9 cellular contexts compared by ENCODE assay signal in genomic region chr4:85928775-85929585, GRCh38.
DNase-seq lines count a peak whose midpoint lies in the region; ATAC-seq and TF ChIP-seq lines count a peak whose summit lies in the region.
"Had no signal": no experiment of that assay in that cellular context is flagged by ENCODE, and none has a peak within 500 bp of the region (broad histone marks: within the 10 kb centered on the region; RNA-seq: fewer than 3 reads in every experiment).

No MANE protein-coding gene starts in this region.

- H2BK5ac ChIP-seq in neuronal stem cell (ENCODE audit: low read length): no peak overlapping the region

- peak overlapping the region; percentile 50 for H3K27ac ChIP-seq in neuronal stem cell (replicated peaks; ENCODE audit: low read length)

- intact Hi-C loops in activated T-helper 1 cell treated with anti-CD3 and anti-CD28 coated beads, Interleukin-12 subunit alpha, Interleukin-12 subunit beta, Interleukin-2, Interleukin-4 antibody, amounts not matched to agents 30 ng/mL and 10 ng/mL and 1 ng/mL, durations not matched to agents 14 hours and 24 hours and 36 hours (cut with micrococcal nuclease): no loop called here

- no CpG with 5 or more reads among the region's 5 CpGs for WGBS in neuronal stem cell (ENCODE audit: extremely low coverage in 2 of 2, insufficient read length in 2 of 2, insufficient replicate concordance in 1 of 2), 2 donors

- H3K36me3 ChIP-seq in neuronal stem cell (replicated peaks in 1 of 2; ENCODE audit: control insufficient read depth in 2 of 2, insufficient read depth in 2 of 2, low read length in 2 of 2): no peaks in the 10 kb centered on the region

- H3K4me2 ChIP-seq in neuronal stem cell (ENCODE audit: insufficient read depth, low read length, poor library complexity, severe bottlenecking): no peak overlapping the region

- H3K23ac ChIP-seq in neuronal stem cell (ENCODE audit: low read depth, low read length, poor library complexity): no peak overlapping the region

- DNase-seq in choroid plexus epithelial cell (ENCODE audit: low read depth) (peak; percentile 77), neuronal stem cell (ENCODE audit: low spot score) (no peak), NCI-H2227 treated with DMSO at 0.1 percent for 48 hours (lab: John Stamatoyannopoulos, UW) (no peak)
- DNase-seq in activated T-helper 1 cell treated with anti-CD3 and anti-CD28 coated beads, Interleukin-12 subunit alpha, Interleukin-12 subunit beta, Interleukin-2, Interleukin-4 antibody, amounts not matched to agents 30 ng/mL and 10 ng/mL and 1 ng/mL, durations not matched to agents 14 hours and 24 hours and 36 hours (ENCODE audit: low spot score): no peak
- no peak for DNase-seq in activated CD4-positive, alpha-beta memory T cell treated with anti-CD3 and anti-CD28 coated beads, Interleukin-2, amount 10 ng/mL, durations not matched to agents 7 days and 5 days
- DNase-seq: islet precursor cell had no signal

- H3K9ac ChIP-seq in neuronal stem cell (ENCODE audit: low read depth, low read length, poor library complexity): no peak overlapping the region

- H3K27me3 Mint-ChIP-seq in activated T-helper 1 cell treated with anti-CD3 and anti-CD28 coated beads, Interleukin-12 subunit alpha, Interleukin-12 subunit beta, Interleukin-2, Interleukin-4 antibody, amounts not matched to agents 30 ng/mL and 10 ng/mL and 1 ng/mL, durations not matched to agents 14 hours and 24 hours and 36 hours (ENCODE audit: insufficient read depth): no peaks in the 10 kb centered on the region
- H3K27me3 Mint-ChIP-seq in activated CD4-positive, alpha-beta memory T cell treated with anti-CD3 and anti-CD28 coated beads, Interleukin-2, amount 10 ng/mL, durations not matched to agents 7 days and 5 days: no peaks in the 10 kb centered on the region

- no peak overlapping the region for H3K27ac Mint-ChIP-seq in activated T-helper 1 cell treated with anti-CD3 and anti-CD28 coated beads, Interleukin-12 subunit alpha, Interleukin-12 subunit beta, Interleukin-2, Interleukin-4 antibody, amounts not matched to agents 30 ng/mL and 10 ng/mL and 1 ng/mL, durations not matched to agents 14 hours and 24 hours and 36 hours
- no peak overlapping the region for H3K27ac Mint-ChIP-seq in activated CD4-positive, alpha-beta memory T cell treated with anti-CD3 and anti-CD28 coated beads, Interleukin-2, amount 10 ng/mL, durations not matched to agents 7 days and 5 days

- CTCF ChIA-PET in activated CD4-positive, alpha-beta memory T cell treated with anti-CD3 and anti-CD28 coated beads, Interleukin-2, amount 10 ng/mL, durations not matched to agents 7 days and 5 days (lab: Charles Lee): no interaction called here

- POLR2A ChIA-PET in activated CD4-positive, alpha-beta memory T cell treated with anti-CD3 and anti-CD28 coated beads, Interleukin-2, amount 10 ng/mL, durations not matched to agents 7 days and 5 days (lab: Charles Lee): no interaction called here

- H2AK5ac ChIP-seq in neuronal stem cell (ENCODE audit: low read depth, low read length): no peak overlapping the region

- no peaks in the 10 kb centered on the region for H3K4me1 Mint-ChIP-seq in activated T-helper 1 cell treated with anti-CD3 and anti-CD28 coated beads, Interleukin-12 subunit alpha, Interleukin-12 subunit beta, Interleukin-2, Interleukin-4 antibody, amounts not matched to agents 30 ng/mL and 10 ng/mL and 1 ng/mL, durations not matched to agents 14 hours and 24 hours and 36 hours (ENCODE audit: low read depth)
- H3K4me1 Mint-ChIP-seq in activated CD4-positive, alpha-beta memory T cell treated with anti-CD3 and anti-CD28 coated beads, Interleukin-2, amount 10 ng/mL, durations not matched to agents 7 days and 5 days: no peaks in the 10 kb centered on the region

- H3K18ac ChIP-seq in neuronal stem cell (ENCODE audit: low read length): no peak overlapping the region

- no peaks in the 10 kb centered on the region for H3K27me3 ChIP-seq in neuronal stem cell (ENCODE audit: control insufficient read depth in 3 of 3, insufficient read depth in 3 of 3, low read depth in 1 of 3, low read length in 3 of 3)

- H3K4me3 ChIP-seq in choroid plexus epithelial cell (ENCODE audit: low read depth, low read length) (no peak overlapping the region), neuronal stem cell (ENCODE audit: low read length in 2 of 2) (peak overlapping the region in 1 of 2 donors; percentile 30)

- H3K4me1 ChIP-seq in neuronal stem cell (ENCODE audit: control insufficient read depth in 2 of 2, insufficient read depth in 1 of 2, low read depth in 1 of 2, low read length in 2 of 2): peaks cover 21 to 38% of the 10 kb centered on the region in 2 donors

- no peaks in the 10 kb centered on the region for H3K9me3 Mint-ChIP-seq in activated T-helper 1 cell treated with anti-CD3 and anti-CD28 coated beads, Interleukin-12 subunit alpha, Interleukin-12 subunit beta, Interleukin-2, Interleukin-4 antibody, amounts not matched to agents 30 ng/mL and 10 ng/mL and 1 ng/mL, durations not matched to agents 14 hours and 24 hours and 36 hours
- no peaks in the 10 kb centered on the region for H3K9me3 Mint-ChIP-seq in activated CD4-positive, alpha-beta memory T cell treated with anti-CD3 and anti-CD28 coated beads, Interleukin-2, amount 10 ng/mL, durations not matched to agents 7 days and 5 days

- peak; percentile 79 for ATAC-seq in GM18868 (IDR thresholded peaks at IDR 0.05; ENCODE audit: unreplicated experiment)
- ATAC-seq in HG03354 (IDR thresholded peaks at IDR 0.05; ENCODE audit: poor library complexity, severe bottlenecking, unreplicated experiment): peak; percentile 70
- ATAC-seq in GM21528 (IDR thresholded peaks at IDR 0.05; ENCODE audit: low FRiP score, unreplicated experiment): no peak

- H2BK12ac ChIP-seq in neuronal stem cell (ENCODE audit: low read length): no peak overlapping the region

- peak overlapping the region; percentile 64 for H2AFZ ChIP-seq in neuronal stem cell (ENCODE audit: low read length)

- no peak overlapping the region for H3K4ac ChIP-seq in neuronal stem cell (ENCODE audit: low read length)

- no peaks in the 10 kb centered on the region for H3K9me3 ChIP-seq in neuronal stem cell (replicated peaks in 1 of 2; ENCODE audit: control insufficient read depth in 2 of 2, insufficient read depth in 1 of 2, low read depth in 1 of 2, low read length in 2 of 2)

- no peak overlapping the region for H3K4me3 Mint-ChIP-seq in activated T-helper 1 cell treated with anti-CD3 and anti-CD28 coated beads, Interleukin-12 subunit alpha, Interleukin-12 subunit beta, Interleukin-2, Interleukin-4 antibody, amounts not matched to agents 30 ng/mL and 10 ng/mL and 1 ng/mL, durations not matched to agents 14 hours and 24 hours and 36 hours
- H3K4me3 Mint-ChIP-seq in activated CD4-positive, alpha-beta memory T cell treated with anti-CD3 and anti-CD28 coated beads, Interleukin-2, amount 10 ng/mL, durations not matched to agents 7 days and 5 days: no peak overlapping the region

- H2BK15ac ChIP-seq in neuronal stem cell (ENCODE audit: low read length): no peak overlapping the region

- H3K36me3 Mint-ChIP-seq in activated T-helper 1 cell treated with anti-CD3 and anti-CD28 coated beads, Interleukin-12 subunit alpha, Interleukin-12 subunit beta, Interleukin-2, Interleukin-4 antibody, amounts not matched to agents 30 ng/mL and 10 ng/mL and 1 ng/mL, durations not matched to agents 14 hours and 24 hours and 36 hours (ENCODE audit: low read depth): no peaks in the 10 kb centered on the region
- no peaks in the 10 kb centered on the region for H3K36me3 Mint-ChIP-seq in activated CD4-positive, alpha-beta memory T cell treated with anti-CD3 and anti-CD28 coated beads, Interleukin-2, amount 10 ng/mL, durations not matched to agents 7 days and 5 days (ENCODE audit: low read depth)

- H4K91ac ChIP-seq in neuronal stem cell (ENCODE audit: low read depth, low read length, poor library complexity): no peak overlapping the region

- no peaks in the 10 kb centered on the region for H3K79me1 ChIP-seq in neuronal stem cell (ENCODE audit: low read depth, low read length)

- H3K14ac ChIP-seq in neuronal stem cell (ENCODE audit: low read length): no peak overlapping the region

- no peak overlapping the region for H4K8ac ChIP-seq in neuronal stem cell (ENCODE audit: low read depth, low read length)

- no peak for TF ChIP-seq CTCF in choroid plexus epithelial cell (conservative IDR thresholded peaks at IDR 0.05; ENCODE audit: low read depth, low read length)

- H2BK120ac ChIP-seq in neuronal stem cell (ENCODE audit: low read depth, low read length): no peak overlapping the region
